ENCODE assay signal across 1 cellular context in the genomic region with DNA sequence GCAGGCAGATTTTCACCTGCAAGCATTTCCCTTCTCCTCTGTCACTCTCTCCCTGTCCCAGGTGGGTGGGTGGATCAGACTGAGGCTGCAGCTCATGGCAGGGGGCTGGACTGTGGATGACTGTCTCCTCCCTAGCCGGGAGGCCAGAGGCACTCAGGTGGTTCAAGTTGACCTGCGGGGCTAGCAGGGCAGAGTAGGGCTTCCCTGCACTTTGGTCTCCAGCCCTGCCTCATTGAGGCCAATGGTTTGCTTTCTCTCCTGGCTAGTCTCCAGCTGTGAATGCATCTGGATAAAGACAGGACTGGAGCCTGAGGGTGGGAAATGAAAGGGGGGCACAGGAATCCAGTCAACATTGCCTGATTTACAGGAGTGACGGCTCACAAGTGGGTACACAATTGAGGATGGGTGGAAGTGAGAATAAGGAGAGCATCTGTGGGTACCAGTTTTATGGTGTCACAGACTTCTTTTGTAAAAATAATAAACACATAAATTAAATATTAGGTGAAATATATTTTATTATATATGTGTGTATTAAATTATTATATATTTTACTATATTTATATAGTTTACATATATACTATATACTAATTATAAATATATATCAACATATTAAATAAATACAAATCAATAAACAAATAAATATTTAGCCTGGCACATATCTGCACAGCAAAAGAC.
TF ChIP-seq lines count a peak whose summit lies in the region.

No MANE protein-coding gene starts in this region.

TF ChIP-seq in HepG2, 621 proteins besides CTCF, POLR2A, EP300 and RAD21 (continued from another document and continues in another):
- TF ChIP-seq, protein P1, sequence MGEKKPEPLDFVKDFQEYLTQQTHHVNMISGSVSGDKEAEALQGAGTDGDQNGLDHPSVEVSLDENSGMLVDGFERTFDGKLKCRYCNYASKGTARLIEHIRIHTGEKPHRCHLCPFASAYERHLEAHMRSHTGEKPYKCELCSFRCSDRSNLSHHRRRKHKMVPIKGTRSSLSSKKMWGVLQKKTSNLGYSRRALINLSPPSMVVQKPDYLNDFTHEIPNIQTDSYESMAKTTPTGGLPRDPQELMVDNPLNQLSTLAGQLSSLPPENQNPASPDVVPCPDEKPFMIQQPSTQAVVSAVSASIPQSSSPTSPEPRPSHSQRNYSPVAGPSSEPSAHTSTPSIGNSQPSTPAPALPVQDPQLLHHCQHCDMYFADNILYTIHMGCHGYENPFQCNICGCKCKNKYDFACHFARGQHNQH (CRISPR knock-in tag; IDR thresholded peaks at IDR 0.05), result 0 out of 2 replicates have a peak, but pooled peaks have one; percentile 33
- TF ChIP-seq ZNF205 (CRISPR knock-in tag; IDR thresholded peaks at IDR 0.05), result no peak
- TF ChIP-seq HNF4A (CRISPR knock-in tag; IDR thresholded peaks at IDR 0.05), result peak; percentile 97
- TF ChIP-seq AKAP8 (CRISPR knock-in tag; IDR thresholded peaks at IDR 0.05), result no peak
- no peak for TF ChIP-seq ZNF816 (CRISPR knock-in tag; IDR thresholded peaks at IDR 0.05; ENCODE audit: borderline replicate concordance)
- TF ChIP-seq ZNF749 (CRISPR knock-in tag; IDR thresholded peaks at IDR 0.05; ENCODE audit: borderline replicate concordance), result no peak; the same call in 1 of the 2 replicates
- TF ChIP-seq, protein P2, sequence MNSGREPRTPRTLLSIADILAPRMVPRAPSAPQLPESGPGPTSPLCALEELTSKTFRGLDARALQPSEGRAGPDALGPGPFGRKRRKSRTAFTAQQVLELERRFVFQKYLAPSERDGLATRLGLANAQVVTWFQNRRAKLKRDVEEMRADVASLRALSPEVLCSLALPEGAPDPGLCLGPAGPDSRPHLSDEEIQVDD (CRISPR knock-in tag; IDR thresholded peaks at IDR 0.05; ENCODE audit: borderline replicate concordance), result no peak
- TF ChIP-seq ZNF768 (CRISPR knock-in tag; IDR thresholded peaks at IDR 0.05), result 0 out of 2 replicates have a peak, but pooled peaks have one; percentile 21
- TF ChIP-seq ZNF574 (CRISPR knock-in tag; IDR thresholded peaks at IDR 0.05), result peak; percentile 66; the same call in 1 of the 2 replicates
- TF ChIP-seq NBN (conservative IDR thresholded peaks at IDR 0.05), result no peak
- no peak for TF ChIP-seq TSC22D2 (CRISPR knock-in tag; IDR thresholded peaks at IDR 0.05; ENCODE audit: borderline replicate concordance)
- no peak for TF ChIP-seq RBM22 (optimal IDR thresholded peaks at IDR 0.05; ENCODE audit: low read length)
- no peak for TF ChIP-seq SRF (IDR thresholded peaks at IDR 0.05; ENCODE audit: low read depth, low read length)
- TF ChIP-seq FOXC1 (CRISPR knock-in tag; IDR thresholded peaks at IDR 0.05; ENCODE audit: borderline replicate concordance), result no peak
- TF ChIP-seq ZNF709 (CRISPR knock-in tag; IDR thresholded peaks at IDR 0.05), result no peak
- TF ChIP-seq, protein P3, sequence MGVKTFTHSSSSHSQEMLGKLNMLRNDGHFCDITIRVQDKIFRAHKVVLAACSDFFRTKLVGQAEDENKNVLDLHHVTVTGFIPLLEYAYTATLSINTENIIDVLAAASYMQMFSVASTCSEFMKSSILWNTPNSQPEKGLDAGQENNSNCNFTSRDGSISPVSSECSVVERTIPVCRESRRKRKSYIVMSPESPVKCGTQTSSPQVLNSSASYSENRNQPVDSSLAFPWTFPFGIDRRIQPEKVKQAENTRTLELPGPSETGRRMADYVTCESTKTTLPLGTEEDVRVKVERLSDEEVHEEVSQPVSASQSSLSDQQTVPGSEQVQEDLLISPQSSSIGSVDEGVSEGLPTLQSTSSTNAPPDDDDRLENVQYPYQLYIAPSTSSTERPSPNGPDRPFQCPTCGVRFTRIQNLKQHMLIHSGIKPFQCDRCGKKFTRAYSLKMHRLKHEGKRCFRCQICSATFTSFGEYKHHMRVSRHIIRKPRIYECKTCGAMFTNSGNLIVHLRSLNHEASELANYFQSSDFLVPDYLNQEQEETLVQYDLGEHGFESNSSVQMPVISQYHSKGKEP (CRISPR knock-in tag; IDR thresholded peaks at IDR 0.05), result no peak
- TF ChIP-seq ZNF282 (IDR thresholded peaks at IDR 0.05; ENCODE audit: partially characterized antibody), result no peak
- no peak for TF ChIP-seq ZNF496 (CRISPR knock-in tag; IDR thresholded peaks at IDR 0.05; ENCODE audit: insufficient replicate concordance)
- TF ChIP-seq, protein P4, sequence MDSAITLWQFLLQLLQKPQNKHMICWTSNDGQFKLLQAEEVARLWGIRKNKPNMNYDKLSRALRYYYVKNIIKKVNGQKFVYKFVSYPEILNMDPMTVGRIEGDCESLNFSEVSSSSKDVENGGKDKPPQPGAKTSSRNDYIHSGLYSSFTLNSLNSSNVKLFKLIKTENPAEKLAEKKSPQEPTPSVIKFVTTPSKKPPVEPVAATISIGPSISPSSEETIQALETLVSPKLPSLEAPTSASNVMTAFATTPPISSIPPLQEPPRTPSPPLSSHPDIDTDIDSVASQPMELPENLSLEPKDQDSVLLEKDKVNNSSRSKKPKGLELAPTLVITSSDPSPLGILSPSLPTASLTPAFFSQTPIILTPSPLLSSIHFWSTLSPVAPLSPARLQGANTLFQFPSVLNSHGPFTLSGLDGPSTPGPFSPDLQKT (CRISPR knock-in tag; IDR thresholded peaks at IDR 0.05; ENCODE audit: borderline replicate concordance), result no peak
- TF ChIP-seq PREB (CRISPR knock-in tag; IDR thresholded peaks at IDR 0.05), result no peak
- no peak for TF ChIP-seq ZNF879 (CRISPR knock-in tag; IDR thresholded peaks at IDR 0.05)
- no peak for TF ChIP-seq ZBTB10 (CRISPR knock-in tag; IDR thresholded peaks at IDR 0.05; ENCODE audit: borderline replicate concordance)
- TF ChIP-seq, protein P5, sequence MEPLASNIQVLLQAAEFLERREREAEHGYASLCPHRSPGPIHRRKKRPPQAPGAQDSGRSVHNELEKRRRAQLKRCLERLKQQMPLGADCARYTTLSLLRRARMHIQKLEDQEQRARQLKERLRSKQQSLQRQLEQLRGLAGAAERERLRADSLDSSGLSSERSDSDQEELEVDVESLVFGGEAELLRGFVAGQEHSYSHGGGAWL (CRISPR knock-in tag; IDR thresholded peaks at IDR 0.05), result no peak
- TF ChIP-seq ZNF263 (CRISPR knock-in tag; IDR thresholded peaks at IDR 0.05), result peak; percentile 55
- TF ChIP-seq TRAFD1 (CRISPR knock-in tag; IDR thresholded peaks at IDR 0.05; ENCODE audit: borderline replicate concordance), result no peak
- TF ChIP-seq HMG20B (CRISPR knock-in tag; conservative IDR thresholded peaks at IDR 0.05), result no peak
- no peak for TF ChIP-seq NFRKB (IDR thresholded peaks at IDR 0.05)
- no peak for TF ChIP-seq ZNF790 (CRISPR knock-in tag; IDR thresholded peaks at IDR 0.05; ENCODE audit: borderline replicate concordance)
- no peak for TF ChIP-seq NR1H2 (CRISPR knock-in tag; IDR thresholded peaks at IDR 0.05; ENCODE audit: borderline replicate concordance, low read depth)
- TF ChIP-seq, protein P6, sequence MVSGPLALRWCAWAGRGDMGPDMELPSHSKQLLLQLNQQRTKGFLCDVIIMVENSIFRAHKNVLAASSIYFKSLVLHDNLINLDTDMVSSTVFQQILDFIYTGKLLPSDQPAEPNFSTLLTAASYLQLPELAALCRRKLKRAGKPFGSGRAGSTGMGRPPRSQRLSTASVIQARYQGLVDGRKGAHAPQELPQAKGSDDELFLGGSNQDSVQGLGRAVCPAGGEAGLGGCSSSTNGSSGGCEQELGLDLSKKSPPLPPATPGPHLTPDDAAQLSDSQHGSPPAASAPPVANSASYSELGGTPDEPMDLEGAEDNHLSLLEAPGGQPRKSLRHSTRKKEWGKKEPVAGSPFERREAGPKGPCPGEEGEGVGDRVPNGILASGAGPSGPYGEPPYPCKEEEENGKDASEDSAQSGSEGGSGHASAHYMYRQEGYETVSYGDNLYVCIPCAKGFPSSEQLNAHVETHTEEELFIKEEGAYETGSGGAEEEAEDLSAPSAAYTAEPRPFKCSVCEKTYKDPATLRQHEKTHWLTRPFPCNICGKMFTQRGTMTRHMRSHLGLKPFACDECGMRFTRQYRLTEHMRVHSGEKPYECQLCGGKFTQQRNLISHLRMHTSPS (CRISPR knock-in tag; IDR thresholded peaks at IDR 0.05; ENCODE audit: low read depth), result 0 out of 2 replicates have a peak, but pooled peaks have one; percentile 25
- TF ChIP-seq TCF7L2 (IDR thresholded peaks at IDR 0.05; ENCODE audit: low read depth, low read length), result no peak
- TF ChIP-seq, protein P7, sequence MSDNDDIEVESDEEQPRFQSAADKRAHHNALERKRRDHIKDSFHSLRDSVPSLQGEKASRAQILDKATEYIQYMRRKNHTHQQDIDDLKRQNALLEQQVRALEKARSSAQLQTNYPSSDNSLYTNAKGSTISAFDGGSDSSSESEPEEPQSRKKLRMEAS (IDR thresholded peaks at IDR 0.05), result no peak
- TF ChIP-seq FLYWCH1 (CRISPR knock-in tag; IDR thresholded peaks at IDR 0.05), result no peak
- TF ChIP-seq MED13 (CRISPR knock-in tag; IDR thresholded peaks at IDR 0.05), result no peak
- TF ChIP-seq E2F2 (CRISPR knock-in tag; IDR thresholded peaks at IDR 0.05; ENCODE audit: borderline replicate concordance), result no peak
- no peak for TF ChIP-seq ZBTB39 (CRISPR knock-in tag; IDR thresholded peaks at IDR 0.05)
